ENCODE assay signal across 24 cellular contexts in genomic region chr4:147626903-147627302, GRCh38.
"Had no signal": no experiment of that assay in that cellular context is flagged by ENCODE, and none has a peak within 500 bp of the region (broad histone marks: within the 10 kb centered on the region; RNA-seq: fewer than 3 reads in every experiment).

No MANE protein-coding gene starts in this region.

- H3K27me3 Mint-ChIP-seq: activated CD4-positive, alpha-beta memory T cell treated with anti-CD3 and anti-CD28 coated beads for 36 hours; activated CD4-positive, alpha-beta T cell treated with anti-CD3 and anti-CD28 coated beads, Interleukin-2, amount 10 ng/mL, durations not matched to agents 7 days and 5 days; activated naive CD4-positive, alpha-beta T cell treated with anti-CD3 and anti-CD28 coated beads, Interleukin-2, amount 50 U/mL, for 24 hours; brain had no signal

- H3K27ac Mint-ChIP-seq: activated CD4-positive, alpha-beta memory T cell treated with anti-CD3 and anti-CD28 coated beads for 36 hours; activated CD4-positive, alpha-beta T cell treated with anti-CD3 and anti-CD28 coated beads, Interleukin-2, amount 10 ng/mL, durations not matched to agents 7 days and 5 days; activated naive CD4-positive, alpha-beta T cell treated with anti-CD3 and anti-CD28 coated beads, Interleukin-2, amount 50 U/mL, for 24 hours; activated T-helper 1 cell treated with anti-CD3 and anti-CD28 coated beads, Interleukin-12 subunit alpha, Interleukin-12 subunit beta, Interleukin-2, Interleukin-4 antibody, amounts not matched to agents 30 ng/mL and 10 ng/mL and 1 ng/mL, durations not matched to agents 14 hours and 24 hours and 36 hours; brain had no signal

- H3K4me3 Mint-ChIP-seq: activated CD4-positive, alpha-beta memory T cell treated with anti-CD3 and anti-CD28 coated beads for 36 hours; activated CD4-positive, alpha-beta T cell treated with anti-CD3 and anti-CD28 coated beads, Interleukin-2, amount 10 ng/mL, durations not matched to agents 7 days and 5 days; activated naive CD4-positive, alpha-beta T cell treated with anti-CD3 and anti-CD28 coated beads, Interleukin-2, amount 50 U/mL, for 24 hours; activated T-helper 1 cell treated with anti-CD3 and anti-CD28 coated beads, Interleukin-12 subunit alpha, Interleukin-12 subunit beta, Interleukin-2, Interleukin-4 antibody, amounts not matched to agents 30 ng/mL and 10 ng/mL and 1 ng/mL, durations not matched to agents 14 hours and 24 hours and 36 hours; brain had no signal

- H3K9me3 Mint-ChIP-seq: activated CD4-positive, alpha-beta memory T cell treated with anti-CD3 and anti-CD28 coated beads for 36 hours; activated CD4-positive, alpha-beta T cell treated with anti-CD3 and anti-CD28 coated beads, Interleukin-2, amount 10 ng/mL, durations not matched to agents 7 days and 5 days; activated naive CD4-positive, alpha-beta T cell treated with anti-CD3 and anti-CD28 coated beads, Interleukin-2, amount 50 U/mL, for 24 hours; activated T-helper 1 cell treated with anti-CD3 and anti-CD28 coated beads, Interleukin-12 subunit alpha, Interleukin-12 subunit beta, Interleukin-2, Interleukin-4 antibody, amounts not matched to agents 30 ng/mL and 10 ng/mL and 1 ng/mL, durations not matched to agents 14 hours and 24 hours and 36 hours; brain had no signal

- DNase-seq: activated CD4-positive, alpha-beta memory T cell treated with anti-CD3 and anti-CD28 coated beads for 36 hours; activated CD4-positive, alpha-beta T cell treated with anti-CD3 and anti-CD28 coated beads, Interleukin-2, amount 10 ng/mL, durations not matched to agents 7 days and 5 days; activated CD4-positive, CD25-positive, alpha-beta regulatory T cell; activated CD8-positive, alpha-beta memory T cell treated with anti-CD3 and anti-CD28 coated beads, Interleukin-2, amount 50 U/mL, for 4 hours; activated effector memory CD4-positive, alpha-beta T cell treated with Interleukin-2 at 50 U/mL for 16 hours; activated naive CD4-positive, alpha-beta T cell; amygdala; cerebellar nuclear complex; Kasumi-1; KBM-7; NCI-H1105 treated with DMSO at 0.1 percent for 48 hours; NCI-H1436 treated with DMSO at 0.1 percent for 48 hours; NCI-H187; NCI-H2081 treated with DMSO at 0.1 percent for 48 hours; NCI-H2171 treated with DMSO at 0.1 percent for 48 hours; NCI-H226; NCI-H526; NCI-H82; SIG-M5; T-helper 2 cell; T1000 had no signal
